15 cellular contexts compared by ENCODE assay signal in genomic region chr1:228838717-228839500, GRCh38.
DNase-seq lines count a peak whose midpoint lies in the region; ATAC-seq and TF ChIP-seq lines count a peak whose summit lies in the region.
"Had no signal": no experiment of that assay in that cellular context is flagged by ENCODE, and none has a peak within 500 bp of the region (broad histone marks: within the 10 kb centered on the region; RNA-seq: fewer than 3 reads in every experiment).

No MANE protein-coding gene starts in this region.

- no peak for TF ChIP-seq CTCF in activated CD8-positive, alpha-beta T cell treated with anti-CD3 and anti-CD28 coated beads for 36 hours (IDR thresholded peaks at IDR 0.05)
- no peak for TF ChIP-seq CTCF in colonic mucosa (IDR thresholded peaks at IDR 0.05)

- intact Hi-C loops in activated CD8-positive, alpha-beta T cell treated with anti-CD3 and anti-CD28 coated beads for 36 hours (cut with micrococcal nuclease): no loop called here
- intact Hi-C loops in colonic mucosa (cut with DNase I): no loop called here

- peaks cover 6% of the 10 kb centered on the region for H3K27me3 Mint-ChIP-seq in activated CD8-positive, alpha-beta T cell treated with anti-CD3 and anti-CD28 coated beads, Interleukin-2, amount 10 ng/mL, durations not matched to agents 7 days and 5 days (ENCODE audit: low read depth)
- no peaks in the 10 kb centered on the region for H3K27me3 Mint-ChIP-seq in activated CD8-positive, alpha-beta T cell treated with anti-CD3 and anti-CD28 coated beads for 36 hours
- H3K27me3 Mint-ChIP-seq: activated CD4-positive, alpha-beta T cell treated with anti-CD3 and anti-CD28 coated beads for 36 hours had no signal

- H3K9me3 ChIP-seq in colonic mucosa (no peaks in the 10 kb centered on the region), mucosa of rectum (ENCODE audit: control insufficient read depth in 2 of 2, low read length in 2 of 2) (no peaks in the 10 kb centered on the region)

- POLR2A ChIA-PET in activated CD8-positive, alpha-beta T cell treated with anti-CD3 and anti-CD28 coated beads, Interleukin-2, amount 10 ng/mL, durations not matched to agents 7 days and 5 days (lab: Charles Lee): interaction anchor here (0.8 kb wide), 1 partner anchor 34 kb away, joined by 3 read pairs; no protein-coding TSS in a partner anchor
- POLR2A ChIA-PET in activated CD8-positive, alpha-beta T cell treated with anti-CD3 and anti-CD28 coated beads for 36 hours (lab: Charles Lee): no interaction called here

- peak overlapping the region in 1 of 2 donors; percentile 67 for H3K9ac ChIP-seq in colonic mucosa (ENCODE audit: low read depth in 2 of 2, low read length in 2 of 2)
- peak overlapping the region in 1 of 2 donors; percentile 65 for H3K9ac ChIP-seq in mucosa of rectum (ENCODE audit: low read depth in 1 of 2, low read length in 2 of 2)

- no peak overlapping the region for H3K4me3 Mint-ChIP-seq in activated CD8-positive, alpha-beta T cell treated with anti-CD3 and anti-CD28 coated beads, Interleukin-2, amount 10 ng/mL, durations not matched to agents 7 days and 5 days
- no peak overlapping the region for H3K4me3 Mint-ChIP-seq in activated CD8-positive, alpha-beta T cell treated with anti-CD3 and anti-CD28 coated beads for 36 hours
- H3K4me3 Mint-ChIP-seq: activated CD4-positive, alpha-beta T cell treated with anti-CD3 and anti-CD28 coated beads for 36 hours; natural killer cell had no signal

- H3K4me1 Mint-ChIP-seq in activated CD8-positive, alpha-beta T cell treated with anti-CD3 and anti-CD28 coated beads, Interleukin-2, amount 10 ng/mL, durations not matched to agents 7 days and 5 days (ENCODE audit: low read depth): peaks cover 12% of the 10 kb centered on the region
- no peaks in the 10 kb centered on the region for H3K4me1 Mint-ChIP-seq in activated CD8-positive, alpha-beta T cell treated with anti-CD3 and anti-CD28 coated beads for 36 hours (ENCODE audit: low read depth)
- H3K4me1 Mint-ChIP-seq: activated CD4-positive, alpha-beta T cell treated with anti-CD3 and anti-CD28 coated beads for 36 hours; natural killer cell had no signal

- CTCF ChIA-PET in activated CD8-positive, alpha-beta T cell treated with anti-CD3 and anti-CD28 coated beads, Interleukin-2, amount 10 ng/mL, durations not matched to agents 7 days and 5 days (lab: Charles Lee): interaction anchor here (1.1 to 1.6 kb wide), 2 partner anchors 8 to 25 kb away, joined by 3 read pairs; no protein-coding TSS in a partner anchor
- CTCF ChIA-PET in activated CD8-positive, alpha-beta T cell treated with anti-CD3 and anti-CD28 coated beads for 36 hours (lab: Charles Lee): interaction anchor here (1.0 kb wide), 1 partner anchor 11 kb away, joined by 3 read pairs; no protein-coding TSS in a partner anchor

- no peaks in the 10 kb centered on the region for H3K36me3 ChIP-seq in colonic mucosa
- no peaks in the 10 kb centered on the region for H3K36me3 ChIP-seq in mucosa of rectum (ENCODE audit: control insufficient read depth in 2 of 2, insufficient read depth in 2 of 2, low read length in 2 of 2)
- no peaks in the 10 kb centered on the region for H3K36me3 ChIP-seq in urinary bladder (ENCODE audit: insufficient read depth)

- peaks cover 18% of the 10 kb centered on the region for H3K4me1 ChIP-seq in colonic mucosa
- peaks cover 23 to 51% of the 10 kb centered on the region in 2 donors for H3K4me1 ChIP-seq in mucosa of rectum (ENCODE audit: control insufficient read depth in 2 of 2, insufficient read depth in 2 of 2, low read length in 2 of 2)
- H3K4me1 ChIP-seq in urinary bladder (ENCODE audit: insufficient read depth): no peaks in the 10 kb centered on the region

- H3K27ac ChIP-seq in colonic mucosa: peak overlapping the region; percentile 92
- peak overlapping the region; percentile 91 to 92 for H3K27ac ChIP-seq in mucosa of rectum (ENCODE audit: low read depth in 2 of 2, low read length in 2 of 2)
- H3K27ac ChIP-seq in urinary bladder (ENCODE audit: low read depth): peak overlapping the region; percentile 69

- no peaks in the 10 kb centered on the region for H3K9me3 Mint-ChIP-seq in activated CD8-positive, alpha-beta T cell treated with anti-CD3 and anti-CD28 coated beads, Interleukin-2, amount 10 ng/mL, durations not matched to agents 7 days and 5 days (ENCODE audit: insufficient read depth)
- peaks cover 8% of the 10 kb centered on the region for H3K9me3 Mint-ChIP-seq in activated CD8-positive, alpha-beta T cell treated with anti-CD3 and anti-CD28 coated beads for 36 hours

- no peaks in the 10 kb centered on the region for H3K27me3 ChIP-seq in colonic mucosa
- H3K27me3 ChIP-seq in mucosa of rectum (ENCODE audit: control insufficient read depth in 2 of 2, insufficient read depth in 2 of 2, low read length in 2 of 2): no peaks in the 10 kb centered on the region

- no peak overlapping the region for H3K4me3 ChIP-seq in colonic mucosa
- H3K4me3 ChIP-seq in mucosa of rectum (ENCODE audit: low read length in 2 of 2): peak overlapping the region; percentile 6 to 51
- H3K4me3 ChIP-seq in urinary bladder (ENCODE audit: low read depth, low read length): no peak overlapping the region

- peak overlapping the region; percentile 40 for H3K27ac Mint-ChIP-seq in activated CD8-positive, alpha-beta T cell treated with anti-CD3 and anti-CD28 coated beads, Interleukin-2, amount 10 ng/mL, durations not matched to agents 7 days and 5 days
- H3K27ac Mint-ChIP-seq in activated CD8-positive, alpha-beta T cell treated with anti-CD3 and anti-CD28 coated beads for 36 hours: no peak overlapping the region
- H3K27ac Mint-ChIP-seq: activated CD4-positive, alpha-beta T cell treated with anti-CD3 and anti-CD28 coated beads for 36 hours; natural killer cell had no signal

- peaks cover 2% of the 10 kb centered on the region for H3K36me3 Mint-ChIP-seq in activated CD8-positive, alpha-beta T cell treated with anti-CD3 and anti-CD28 coated beads, Interleukin-2, amount 10 ng/mL, durations not matched to agents 7 days and 5 days (ENCODE audit: low read depth)
- no peaks in the 10 kb centered on the region for H3K36me3 Mint-ChIP-seq in activated CD8-positive, alpha-beta T cell treated with anti-CD3 and anti-CD28 coated beads for 36 hours (ENCODE audit: low read depth)
- H3K36me3 Mint-ChIP-seq: natural killer cell had no signal

- no peak for ATAC-seq in activated CD8-positive, alpha-beta T cell treated with anti-CD3 and anti-CD28 coated beads, Interleukin-2, amount 10 ng/mL, durations not matched to agents 7 days and 5 days
- ATAC-seq in activated CD8-positive, alpha-beta T cell treated with anti-CD3 and anti-CD28 coated beads for 36 hours: no peak
- ATAC-seq in GM21786 (IDR thresholded peaks at IDR 0.05; ENCODE audit: unreplicated experiment): no peak
- ATAC-seq: activated CD4-positive, alpha-beta T cell treated with anti-CD3 and anti-CD28 coated beads for 36 hours; natural killer cell had no signal

- 83% methylated on average over 8 of the region's 8 CpGs for WGBS in urinary bladder

- DNase-seq in activated CD8-positive, alpha-beta T cell treated with anti-CD3 and anti-CD28 coated beads, Interleukin-2, amount 10 ng/mL, durations not matched to agents 7 days and 5 days: no peak
- DNase-seq in activated CD8-positive, alpha-beta T cell treated with anti-CD3 and anti-CD28 coated beads for 36 hours: no peak
- DNase-seq in colonic mucosa: no peak
- DNase-seq in mesenteric fat pad (ENCODE audit: low spot score): no peak
- DNase-seq in GOT3 (lab: John Stamatoyannopoulos, UW): no peak
- DNase-seq: activated CD4-positive, alpha-beta T cell treated with anti-CD3 and anti-CD28 coated beads for 36 hours; activated naive CD4-positive, alpha-beta T cell treated with anti-CD3 and anti-CD28 coated beads, Interleukin-2, amount 50 U/mL, for 16 hours; DND-41; natural killer cell; NCI-H1048; stimulated activated CD4-positive, alpha-beta T cell treated with anti-CD3 and anti-CD28 coated beads, Interleukin-12 subunit alpha, Interleukin-12 subunit beta, amount 100 ng/mL, for 4 hours; stimulated activated CD8-positive, alpha-beta memory T cell treated with anti-CD3 and anti-CD28 coated beads, Interleukin-4, amount 100 ng/mL, for 48 hours had no signal

Comparison
In these comparisons a context has a peak if more than half of its experiments do, and no peak if none do; other contexts are left out.
1. H3K4me3 ChIP-seq: peak in mucosa of rectum (2 of 2); none in colonic mucosa (single experiment) and urinary bladder (single experiment).
2. Peak in every context shown above with its lines, with median percentiles within 50 percentile points of each other: H3K27ac ChIP-seq.